ENCODE assay signal across 8 cellular contexts in genomic region chr9:79573697-79573976, GRCh38. TPM values are rescaled to one million over a fixed set of nuclear protein-coding genes. Genes with fewer than 3 reads are reported as not detected.
DNase-seq lines count a peak whose midpoint lies in the region; ATAC-seq and TF ChIP-seq lines count a peak whose summit lies in the region.

No MANE protein-coding gene starts in this region.

- no peaks in the 10 kb centered on the region for H3K36me3 ChIP-seq in liver (ENCODE audit: control insufficient read depth in 4 of 4, insufficient read depth in 3 of 4, low read depth in 1 of 4, low read length in 3 of 4)

- no peaks in the 10 kb centered on the region for H3K9me3 Mint-ChIP-seq in activated T-cell treated with anti-CD3 and anti-CD28 coated beads, Interleukin-2, amount 50 U/mL, for 72 hours
- H3K9me3 Mint-ChIP-seq in activated naive CD8-positive, alpha-beta T cell treated with anti-CD3 and anti-CD28 coated beads, Interleukin-2, amount 50 U/mL, for 24 hours, result no peaks in the 10 kb centered on the region
- no peaks in the 10 kb centered on the region for H3K9me3 Mint-ChIP-seq in type B pancreatic cell

- H3K27me3 Mint-ChIP-seq in activated T-cell treated with anti-CD3 and anti-CD28 coated beads, Interleukin-2, amount 50 U/mL, for 72 hours (ENCODE audit: low read depth), result no peaks in the 10 kb centered on the region
- H3K27me3 Mint-ChIP-seq in activated naive CD8-positive, alpha-beta T cell treated with anti-CD3 and anti-CD28 coated beads, Interleukin-2, amount 50 U/mL, for 24 hours, result no peaks in the 10 kb centered on the region
- peaks cover 15% of the 10 kb centered on the region for H3K27me3 Mint-ChIP-seq in type B pancreatic cell

- no peaks in the 10 kb centered on the region for H3K9me3 ChIP-seq in liver (ENCODE audit: control insufficient read depth in 4 of 4, low read length in 3 of 4)

- no peak for ATAC-seq in activated T-cell treated with anti-CD3 and anti-CD28 coated beads, Interleukin-2, amount 50 U/mL, for 72 hours (replicated peaks in 1 of 2)
- ATAC-seq in activated naive CD8-positive, alpha-beta T cell treated with anti-CD3 and anti-CD28 coated beads, Interleukin-2, amount 50 U/mL, for 24 hours, result no peak
- ATAC-seq in GM19351 (IDR thresholded peaks at IDR 0.05; ENCODE audit: unreplicated experiment), result no peak
- no peak for ATAC-seq in HG02852 (IDR thresholded peaks at IDR 0.05; ENCODE audit: unreplicated experiment)
- ATAC-seq in HG03460 (IDR thresholded peaks at IDR 0.05; ENCODE audit: unreplicated experiment), result no peak

- WGBS in liver, result 9% methylated on average over 6 of the region's 6 CpGs

- no peak for DNase-seq in activated T-cell treated with anti-CD3 and anti-CD28 coated beads, Interleukin-2, amount 50 U/mL, for 72 hours
- DNase-seq in activated T-cell treated with anti-CD3 and anti-CD28 coated beads for 4 hours, result no peak
- DNase-seq in activated naive CD8-positive, alpha-beta T cell treated with anti-CD3 and anti-CD28 coated beads, Interleukin-2, amount 50 U/mL, for 24 hours, result no peak
- DNase-seq in type B pancreatic cell (ENCODE audit: extremely low spot score, unreplicated experiment), result no peak

- H3K4me3 Mint-ChIP-seq in activated T-cell treated with anti-CD3 and anti-CD28 coated beads, Interleukin-2, amount 50 U/mL, for 72 hours, result peak overlapping the region; percentile 86 to 92
- H3K4me3 Mint-ChIP-seq in activated naive CD8-positive, alpha-beta T cell treated with anti-CD3 and anti-CD28 coated beads, Interleukin-2, amount 50 U/mL, for 24 hours, result peak overlapping the region; percentile 89
- peak overlapping the region; percentile 94 for H3K4me3 Mint-ChIP-seq in type B pancreatic cell

- peak overlapping the region; percentile 93 to 96 for H3K27ac ChIP-seq in liver (ENCODE audit: low read depth in 1 of 2, low read length in 2 of 2)

- H3K36me3 Mint-ChIP-seq in activated T-cell treated with anti-CD3 and anti-CD28 coated beads, Interleukin-2, amount 50 U/mL, for 72 hours (ENCODE audit: insufficient read depth in 2 of 2), result peaks cover 0 to 9% of the 10 kb centered on the region in 2 donors
- peaks cover 14% of the 10 kb centered on the region for H3K36me3 Mint-ChIP-seq in activated naive CD8-positive, alpha-beta T cell treated with anti-CD3 and anti-CD28 coated beads, Interleukin-2, amount 50 U/mL, for 24 hours (ENCODE audit: low read depth)
- H3K36me3 Mint-ChIP-seq in type B pancreatic cell, result peaks cover 28% of the 10 kb centered on the region

- no peaks in the 10 kb centered on the region for H3K27me3 ChIP-seq in liver (ENCODE audit: control insufficient read depth in 4 of 4, insufficient read depth in 4 of 4, low read length in 3 of 4)

- no peak for TF ChIP-seq CTCF in liver (IDR thresholded peaks at IDR 0.05; ENCODE audit: low read depth, low read length, missing input control)
- no peak for TF ChIP-seq CTCF in type B pancreatic cell (conservative IDR thresholded peaks at IDR 0.05)

- peaks cover 2 to 18% (median 5%) of the 10 kb centered on the region in 4 donors for H3K4me1 ChIP-seq in liver (ENCODE audit: control insufficient read depth in 4 of 4, insufficient read depth in 4 of 4, low read length in 3 of 4)

- peaks cover 46% of the 10 kb centered on the region for H3K4me1 Mint-ChIP-seq in activated T-cell treated with anti-CD3 and anti-CD28 coated beads, Interleukin-2, amount 50 U/mL, for 72 hours (ENCODE audit: low read depth)
- H3K4me1 Mint-ChIP-seq in activated naive CD8-positive, alpha-beta T cell treated with anti-CD3 and anti-CD28 coated beads, Interleukin-2, amount 50 U/mL, for 24 hours, result peaks cover 53% of the 10 kb centered on the region
- peaks cover 34% of the 10 kb centered on the region for H3K4me1 Mint-ChIP-seq in type B pancreatic cell (ENCODE audit: unreplicated experiment)

- peak in 1 of 2 donors; percentile 9 for TF ChIP-seq RAD21 in liver (IDR thresholded peaks at IDR 0.05)

- H3K4me3 ChIP-seq in liver (ENCODE audit: low read depth in 1 of 3, low read length in 3 of 3), result peak overlapping the region; percentile 87 to 99 (median 90)

- H3K27ac Mint-ChIP-seq in activated T-cell treated with anti-CD3 and anti-CD28 coated beads, Interleukin-2, amount 50 U/mL, for 72 hours, result peak overlapping the region; percentile 93
- peak overlapping the region; percentile 88 for H3K27ac Mint-ChIP-seq in activated naive CD8-positive, alpha-beta T cell treated with anti-CD3 and anti-CD28 coated beads, Interleukin-2, amount 50 U/mL, for 24 hours
- H3K27ac Mint-ChIP-seq in type B pancreatic cell, result peak overlapping the region; percentile 96

- H3K9ac ChIP-seq in liver (ENCODE audit: low read depth in 1 of 2, low read length in 2 of 2), result peak overlapping the region; percentile 86 to 91

TF ChIP-seq in liver, 16 proteins besides CTCF, POLR2A, EP300 and RAD21:
- no peak for TF ChIP-seq GABPA (IDR thresholded peaks at IDR 0.05 in 1 of 2, conservative IDR thresholded peaks at IDR 0.05 in 1 of 2)
- peak; percentile 18 for TF ChIP-seq FOXA2 (IDR thresholded peaks at IDR 0.05)
- no peak for TF ChIP-seq REST (IDR thresholded peaks at IDR 0.05)

RNA-seq across cellular contexts. Expression of gene TLE4, which starts 1.9 kb away (rescaled TPM):
- total RNA-seq in activated T-cell treated with anti-CD3 and anti-CD28 coated beads, Interleukin-2, amount 50 U/mL, for 72 hours, result 10 to 100 TPM; 35.3 to 38.5 TPM
- total RNA-seq in liver (1 to 10 TPM; 5.4 to 6.6 TPM), type B pancreatic cell (ENCODE audit: low replicate concordance) (77.7 and 83.5 TPM in 2 replicates)
- polyA plus RNA-seq in liver, result 1 to 10 TPM; 2.5 to 3.9 TPM

Comparison
In these comparisons a context has a peak if more than half of its experiments do, and no peak if none do; other contexts are left out.
1. RNA of gene TLE4, which starts 1.9 kb away (total RNA-seq): 77.7 to 83.5 TPM in type B pancreatic cell and 35.3 to 38.5 TPM in activated T-cell treated with anti-CD3 and anti-CD28 coated beads, Interleukin-2, amount 50 U/mL, for 72 hours; 5.4 to 6.6 TPM in liver; every median in the first group is over 4 times any median in the second.
2. Peak in every context shown above with its lines, with median percentiles within 50 percentile points of each other: H3K27ac Mint-ChIP-seq and H3K4me3 Mint-ChIP-seq.